Comparison of ENCODE assay signal across 12 cellular contexts in the genomic region with DNA sequence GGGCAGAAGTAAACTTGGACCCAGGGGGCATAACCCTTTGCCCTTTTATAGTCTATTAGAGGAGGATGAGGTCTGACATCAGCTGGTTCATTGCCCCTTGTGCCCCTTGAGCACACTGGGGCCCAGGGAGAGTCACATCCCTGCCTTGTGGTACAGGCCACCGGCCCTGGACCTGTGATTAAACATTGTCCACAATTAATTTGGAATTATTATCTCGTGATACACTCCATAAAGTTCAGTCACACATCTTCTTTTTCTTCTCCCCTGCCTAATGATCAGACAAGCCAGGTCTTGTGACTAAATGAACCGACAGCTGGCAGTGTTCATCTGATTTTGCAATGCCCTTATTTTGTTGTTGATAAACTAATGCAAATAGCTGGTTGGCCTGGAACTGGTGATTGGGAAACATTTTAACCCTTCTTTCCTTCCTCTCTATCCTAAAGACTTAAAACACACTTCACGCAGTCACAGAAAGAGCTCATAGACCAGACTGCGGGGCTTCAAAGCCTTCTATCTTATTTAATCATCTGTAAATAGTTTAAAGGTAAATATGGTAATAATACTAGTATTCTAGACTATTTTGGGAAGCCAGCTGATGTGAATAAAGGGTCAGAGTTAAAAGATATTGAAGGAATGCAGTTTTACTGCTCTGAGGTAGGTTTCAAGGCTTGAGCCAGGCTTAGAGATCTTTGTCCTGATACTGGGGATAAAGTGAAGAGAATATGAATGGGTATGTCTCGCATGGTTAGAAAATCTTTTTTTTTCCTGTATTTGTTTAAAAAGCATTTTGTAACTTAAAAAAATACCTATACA. TPM values are rescaled to one million over a fixed set of nuclear protein-coding genes. Genes with fewer than 3 reads are reported as not detected.
DNase-seq lines count a peak whose midpoint lies in the region; ATAC-seq and TF ChIP-seq lines count a peak whose summit lies in the region.
"Had no signal": no experiment of that assay in that cellular context is flagged by ENCODE, and none has a peak within 500 bp of the region (broad histone marks: within the 10 kb centered on the region; RNA-seq: fewer than 3 reads in every experiment).

No MANE protein-coding gene starts in this region.

- intact Hi-C loops in psoas muscle (cut with DNase I) = no loop called here
- intact Hi-C loops in testis (cut with DNase I; ENCODE audit: low total_unique reads) = no loop called here

- WGBS in psoas muscle, 3 donors = 63 to 73% (median 65%) methylated on average over 6 of the region's 6 CpGs
- 86 to 87% methylated on average over 6 of the region's 6 CpGs for WGBS in testis, 2 donors

- H3K9me3 ChIP-seq in psoas muscle (no peaks in the 10 kb centered on the region), testis (no peaks in the 10 kb centered on the region)

- DNase-seq in AG20443 (ENCODE audit: low spot score) (peak; percentile 48), SK-MEL-5 (ENCODE audit: low read depth, low spot score) (peak; percentile 1), fibroblast of the conjunctiva (ENCODE audit: low read depth) (peak; percentile 71), psoas muscle (no peak), testis (no peak), KBM-7 (no peak)
- DNase-seq: CD4-positive, alpha-beta T cell; Kasumi-1; NK-92 treated with Interleukin-12 subunit alpha and Interleukin-12 subunit beta, amount 100 ng/mL, for 24 hours; small intestine had no signal

- no peak for TF ChIP-seq CTCF in psoas muscle (IDR thresholded peaks at IDR 0.05)
- no peak for TF ChIP-seq CTCF in testis (IDR thresholded peaks at IDR 0.05)

- peaks cover 12% of the 10 kb centered on the region for H3K4me1 ChIP-seq in psoas muscle
- H3K4me1 ChIP-seq in testis = no peaks in the 10 kb centered on the region

- H3K27ac ChIP-seq in psoas muscle = peak overlapping the region; percentile 73
- H3K27ac ChIP-seq in testis = peak overlapping the region in 1 of 2 donors; percentile 16

- ATAC-seq in psoas muscle (peak; percentile 22 to 71 (median 39)), HG03139 (IDR thresholded peaks at IDR 0.05; ENCODE audit: unreplicated experiment) (no peak), GM21786 (IDR thresholded peaks at IDR 0.05; ENCODE audit: unreplicated experiment) (no peak)

- no peak for TF ChIP-seq POLR2A in testis (IDR thresholded peaks at IDR 0.05)

- H3K4me3 ChIP-seq in psoas muscle = no peak overlapping the region
- H3K4me3 ChIP-seq in testis = no peak overlapping the region

- H3K36me3 ChIP-seq in psoas muscle (ENCODE audit: insufficient read depth in 1 of 2, low read depth in 1 of 2) (peaks cover 2 to 45% of the 10 kb centered on the region in 2 donors), testis (ENCODE audit: low read depth, missing control alignments) (no peaks in the 10 kb centered on the region)

- H3K27me3 ChIP-seq in psoas muscle (ENCODE audit: insufficient read depth in 3 of 3, low read length in 2 of 3) (no peaks in the 10 kb centered on the region), testis (no peaks in the 10 kb centered on the region)

- in situ Hi-C loops in SK-MEL-5 (cut with HindIII; ENCODE audit: low pct_unique_long_range_greater_than_20kb, low sequenced_read_pairs) (no loop called here), KBM-7 (cut with MboI; ENCODE audit: low pct_unique_long_range_greater_than_20kb, low sequenced_read_pairs) (no loop called here)

RNA-seq across cellular contexts. Expression of a gene that starts 13.4 kb away (rescaled TPM):
- 0.21 and 1.3 TPM in 2 replicates for total RNA-seq in SK-MEL-5 (2014; rRNA removed; shearing (Covaris generic))
- polyA plus RNA-seq in SK-MEL-5 (2015; cell fraction: cytosol; rRNA removed) = 0.22 and 1.4 TPM in 2 replicates
- 0.09 TPM in 1 of 2 replicates, not detected in the other for polyA plus RNA-seq in SK-MEL-5 (2015; cell fraction: nucleus; rRNA removed)
- total RNA-seq in psoas muscle (10 to 100 TPM; 15.9 to 39.8 (median 26.8) TPM), testis (10 to 100 TPM; 35.4 to 51.3 TPM)
- polyA plus RNA-seq in psoas muscle (10 to 100 TPM; 10.4 to 14.3 (median 11.3) TPM), testis (ENCODE audit: insufficient read depth, low read depth, low replicate concordance) (49.6 TPM)

RNA-seq across cellular contexts. Expression of a gene that starts 30.9 kb away (rescaled TPM):
- total RNA-seq in SK-MEL-5 (2014; rRNA removed; shearing (Covaris generic)) = not detected in 2 replicates
- not detected in 2 replicates for polyA plus RNA-seq in SK-MEL-5 (2015; cell fraction: cytosol; rRNA removed)
- not detected in 2 replicates for polyA plus RNA-seq in SK-MEL-5 (2015; cell fraction: nucleus; rRNA removed)
- total RNA-seq in psoas muscle (under 1 TPM; 0.40 to 0.74 (median 0.56) TPM), testis (under 1 TPM; 0.24 to 0.31 TPM)
- polyA plus RNA-seq in psoas muscle (under 1 TPM; 0.27 to 0.74 (median 0.30) TPM), testis (ENCODE audit: insufficient read depth, low read depth, low replicate concordance) (0.38 TPM)
- total RNA-seq: CD4-positive, alpha-beta T cell had no signal

Comparison
In these comparisons a context has a peak if more than half of its experiments do, and no peak if none do; other contexts are left out.
1. DNase-seq: peak in AG20443 (single experiment), SK-MEL-5 (single experiment) and fibroblast of the conjunctiva (single experiment); none in psoas muscle (0 of 2), testis (single experiment) and KBM-7 (single experiment).
2. ATAC-seq: peak in psoas muscle (4 of 4); none in HG03139 (single experiment) and GM21786 (single experiment).